Comparison of ENCODE assay signal across 7 cellular contexts in the genomic region with DNA sequence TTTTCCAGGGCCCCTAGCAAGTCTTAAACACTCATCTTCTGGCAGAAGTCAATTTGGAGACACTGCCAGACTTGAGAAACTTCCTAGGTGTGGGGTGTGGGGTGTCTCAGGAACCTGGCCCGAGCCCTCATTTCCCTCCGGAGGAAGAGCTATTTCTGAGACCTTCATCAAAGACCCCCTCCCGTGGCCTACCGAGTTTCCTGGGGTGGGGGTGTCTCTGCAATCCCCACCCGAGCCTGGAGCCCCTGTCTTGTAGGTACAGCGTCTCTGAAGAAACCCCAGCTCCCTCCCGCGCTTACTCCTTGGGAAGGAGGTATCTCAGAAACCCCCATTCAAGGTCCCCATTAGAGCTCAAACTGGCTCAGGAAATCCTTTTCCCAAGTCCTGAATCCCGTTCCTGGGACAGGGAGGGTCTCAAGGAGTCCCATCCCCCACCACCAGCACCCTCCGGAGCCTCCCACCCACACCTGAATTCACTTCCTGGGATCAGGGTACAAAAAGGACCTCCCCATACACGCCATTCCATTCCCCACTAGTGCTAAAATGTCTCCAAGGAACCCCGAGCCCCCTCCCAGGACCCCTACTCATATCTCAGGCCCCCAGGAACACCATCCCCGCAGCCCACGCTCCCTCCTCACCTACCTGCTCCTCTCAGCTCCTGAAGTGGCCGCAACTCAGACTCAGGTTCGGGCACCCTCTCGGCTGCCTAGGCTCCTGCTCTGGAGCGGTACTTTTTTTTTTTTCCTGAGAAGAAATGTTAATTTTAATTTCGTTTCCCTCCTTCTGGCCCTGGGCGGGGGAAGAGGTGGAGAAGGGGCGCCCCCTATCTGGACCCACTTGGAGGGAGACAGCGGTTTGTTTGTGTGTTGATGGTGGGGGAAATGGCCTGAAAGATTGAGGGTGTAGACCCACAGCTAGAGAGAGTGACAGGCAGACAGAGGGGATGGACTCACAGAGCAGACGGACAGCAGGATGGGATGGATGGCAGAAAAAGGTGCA.
A peak's percentile ranks its signal among the peaks of the same experiment; 100 is the strongest.
DNase-seq lines count a peak whose midpoint lies in the region; ATAC-seq and TF ChIP-seq lines count a peak whose summit lies in the region.

No MANE protein-coding gene starts in this region.

- peak overlapping the region; percentile 71 for H3K27ac Mint-ChIP-seq in nephron progenitor cell

- peak; percentile 63 for ATAC-seq in GM21447 (IDR thresholded peaks at IDR 0.05; ENCODE audit: unreplicated experiment)
- ATAC-seq in HG02970 (IDR thresholded peaks at IDR 0.05; ENCODE audit: low FRiP score, unreplicated experiment): no peak
- no peak for ATAC-seq in HG03457 (IDR thresholded peaks at IDR 0.05; ENCODE audit: unreplicated experiment)

- H3K9me3 Mint-ChIP-seq in nephron progenitor cell: peaks cover 58% of the 10 kb centered on the region

- H3K4me1 Mint-ChIP-seq in nephron progenitor cell: peaks cover 52% of the 10 kb centered on the region

- H3K27me3 Mint-ChIP-seq in nephron progenitor cell (ENCODE audit: low read depth, poor library complexity): peaks cover 37% of the 10 kb centered on the region

- TF ChIP-seq CTCF in nephron progenitor cell (IDR thresholded peaks at IDR 0.05): no peak

- peak; percentile 68 for DNase-seq in RPMI8226
- peak; percentile 19 for DNase-seq in central memory CD4-positive, alpha-beta T cell
- DNase-seq in nephron progenitor cell: no peak
- DNase-seq in SW 1271 (lab: John Stamatoyannopoulos, UW): no peak

- peak overlapping the region; percentile 76 for H3K4me3 Mint-ChIP-seq in nephron progenitor cell

- no peaks in the 10 kb centered on the region for H3K36me3 Mint-ChIP-seq in nephron progenitor cell (ENCODE audit: low read depth)

Comparison
In these comparisons a context has a peak if more than half of its experiments do, and no peak if none do; other contexts are left out.
1. DNase-seq: peak in RPMI8226 (single experiment) and central memory CD4-positive, alpha-beta T cell (single experiment); none in nephron progenitor cell (single experiment) and SW 1271 (0 of 2).